Comparison of ENCODE assay signal across 25 cellular contexts in the genomic region with DNA sequence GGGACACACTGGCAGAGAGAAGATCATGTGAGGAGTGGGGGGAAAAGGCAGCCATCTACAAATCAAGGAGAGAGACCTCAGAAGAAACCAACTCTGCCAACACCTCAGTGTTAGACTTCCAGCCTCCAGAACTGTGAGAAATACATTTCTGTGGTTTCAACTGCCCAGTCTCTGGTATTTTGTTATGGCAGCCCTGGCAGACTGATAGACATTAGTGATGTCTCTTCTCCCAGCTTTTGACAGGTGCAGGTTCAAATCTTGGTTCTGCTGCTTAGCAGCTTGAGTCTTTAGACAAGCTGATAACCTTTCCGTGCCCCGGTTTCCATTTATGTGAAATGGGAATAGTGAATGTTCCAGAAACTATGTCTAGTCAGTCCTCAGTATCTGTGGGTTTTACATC.
"Had no signal": no experiment of that assay in that cellular context is flagged by ENCODE, and none has a peak within 500 bp of the region (broad histone marks: within the 10 kb centered on the region; RNA-seq: fewer than 3 reads in every experiment).

No MANE protein-coding gene starts in this region.

- H3K4me1 Mint-ChIP-seq: neural crest cell; stimulated activated effector memory CD8-positive, alpha-beta T cell treated with anti-CD3 and anti-CD28 coated beads, Interleukin-12 subunit alpha, Interleukin-12 subunit beta, amount 100 ng/mL, for 72 hours had no signal

- FAIRE-seq: colon, islet of Langerhans had no signal

- H3K9me3 Mint-ChIP-seq: naive thymus-derived CD8-positive, alpha-beta T cell; neural crest cell; stimulated activated effector memory CD8-positive, alpha-beta T cell treated with anti-CD3 and anti-CD28 coated beads, Interleukin-12 subunit alpha, Interleukin-12 subunit beta, amount 100 ng/mL, for 72 hours had no signal

- H3K9ac ChIP-seq: parathyroid adenoma had no signal

- H3K9me3 ChIP-seq: left lung, right lobe of liver, stomach, thyroid gland had no signal

- H2AFZ ChIP-seq: parathyroid adenoma had no signal

- H3K27me3 ChIP-seq: dorsolateral prefrontal cortex, foreskin keratinocyte, heart right ventricle, left lung, right lobe of liver, stomach, thyroid gland had no signal

- H3K4me2 ChIP-seq: smooth muscle cell had no signal

- H3K4me3 Mint-ChIP-seq: naive thymus-derived CD8-positive, alpha-beta T cell; neural crest cell; stimulated activated effector memory CD8-positive, alpha-beta T cell treated with anti-CD3 and anti-CD28 coated beads, Interleukin-12 subunit alpha, Interleukin-12 subunit beta, amount 100 ng/mL, for 72 hours had no signal

- H3K27ac ChIP-seq: dorsolateral prefrontal cortex, foreskin keratinocyte, heart right ventricle, left lung, parathyroid adenoma, right lobe of liver, stomach, thyroid gland had no signal

- H3K27ac Mint-ChIP-seq: progenitor cell of endocrine pancreas; stimulated activated effector memory CD8-positive, alpha-beta T cell treated with anti-CD3 and anti-CD28 coated beads, Interleukin-12 subunit alpha, Interleukin-12 subunit beta, amount 100 ng/mL, for 72 hours had no signal

- H3K4me3 ChIP-seq: dorsolateral prefrontal cortex, heart right ventricle, left lung, right lobe of liver, smooth muscle cell, stomach, thyroid gland had no signal

- DNase-seq: dorsolateral prefrontal cortex; effector CD4-positive, alpha-beta T cell; foreskin keratinocyte; glutamatergic neuron; heart right ventricle; hippocampal formation; left cardiac atrium; left lung; mesendoderm; midbrain; naive thymus-derived CD8-positive, alpha-beta T cell; right lobe of liver; stimulated activated CD4-positive, alpha-beta T cell treated with anti-CD3 and anti-CD28 coated beads, Interleukin-2, amount 100 ng/mL, for 24 hours; stimulated activated CD4-positive, alpha-beta T cell treated with anti-CD3 and anti-CD28 coated beads, Interleukin-4, amount 100 ng/mL, for 24 hours; stimulated activated naive CD4-positive, alpha-beta T cell treated with Interleukin-2 at 50 U/mL for 16 hours; stomach; thyroid gland; trophoblast cell had no signal

- ATAC-seq: foreskin keratinocyte; heart right ventricle; left cardiac atrium; left lung; naive thymus-derived CD8-positive, alpha-beta T cell; right lobe of liver; stimulated activated effector memory CD8-positive, alpha-beta T cell treated with anti-CD3 and anti-CD28 coated beads, Interleukin-12 subunit alpha, Interleukin-12 subunit beta, amount 100 ng/mL, for 72 hours had no signal

- H3K36me3 ChIP-seq: heart right ventricle, left lung, right lobe of liver, stomach, thyroid gland had no signal

- H3K36me3 Mint-ChIP-seq: stimulated activated effector memory CD8-positive, alpha-beta T cell treated with anti-CD3 and anti-CD28 coated beads, Interleukin-12 subunit alpha, Interleukin-12 subunit beta, amount 100 ng/mL, for 72 hours had no signal

- H3K27me3 Mint-ChIP-seq: naive thymus-derived CD8-positive, alpha-beta T cell; progenitor cell of endocrine pancreas had no signal

- H3K4me1 ChIP-seq: foreskin keratinocyte, left lung had no signal
